ENCODE assay signal across 8 cellular contexts in the genomic region with DNA sequence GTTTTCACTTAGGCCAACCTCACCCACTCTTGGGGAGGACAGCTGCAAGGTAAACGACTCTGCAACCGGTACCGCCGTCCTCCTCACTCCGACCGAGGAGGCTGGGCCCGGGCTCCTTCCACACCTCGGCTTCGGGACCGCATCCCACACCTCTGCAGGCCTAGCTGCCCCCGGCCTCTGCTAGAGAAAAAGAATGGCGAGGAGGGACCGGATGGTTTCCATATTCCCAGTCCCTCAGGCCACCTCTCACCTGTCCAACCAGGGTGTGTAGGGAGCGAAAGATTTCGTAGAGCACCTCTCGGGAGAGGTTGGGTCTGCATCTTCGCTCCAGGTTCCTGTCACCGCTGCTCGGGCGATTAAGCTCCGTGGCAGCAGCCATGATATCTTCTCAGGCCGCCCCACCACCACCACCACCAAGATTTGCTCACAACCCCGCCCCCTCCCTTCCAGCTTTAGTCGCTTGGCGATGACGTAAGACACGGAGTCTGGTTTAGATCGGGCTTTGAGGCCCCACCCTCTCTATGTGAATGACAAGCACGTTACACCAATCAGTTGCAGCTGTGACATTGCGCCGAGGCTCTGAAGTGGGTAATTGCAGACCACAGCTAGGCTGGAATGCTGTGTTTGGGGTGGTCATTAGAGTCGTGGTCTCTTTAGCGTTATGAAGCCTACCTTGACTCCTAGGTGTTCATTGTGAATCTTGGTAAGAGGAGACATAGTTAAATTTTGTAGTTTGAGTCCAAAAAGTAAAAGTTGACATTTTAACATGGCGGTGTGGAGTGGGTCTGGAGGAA. TPM values are rescaled to one million over a fixed set of nuclear protein-coding genes. Genes with fewer than 3 reads are reported as not detected.
DNase-seq lines count a peak whose midpoint lies in the region; ATAC-seq and TF ChIP-seq lines count a peak whose summit lies in the region.

A gene with protein sequence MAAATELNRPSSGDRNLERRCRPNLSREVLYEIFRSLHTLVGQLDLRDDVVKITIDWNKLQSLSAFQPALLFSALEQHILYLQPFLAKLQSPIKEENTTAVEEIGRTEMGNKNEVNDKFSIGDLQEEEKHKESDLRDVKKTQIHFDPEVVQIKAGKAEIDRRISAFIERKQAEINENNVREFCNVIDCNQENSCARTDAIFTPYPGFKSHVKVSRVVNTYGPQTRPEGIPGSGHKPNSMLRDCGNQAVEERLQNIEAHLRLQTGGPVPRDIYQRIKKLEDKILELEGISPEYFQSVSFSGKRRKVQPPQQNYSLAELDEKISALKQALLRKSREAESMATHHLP (minus strand): TSS at position 428 of the 794 bp plus-strand sequence. CDS start 49 bp downstream, at position 379.

- peak within 1 kb of the TSS; percentile 72 for H2AFZ ChIP-seq in parathyroid adenoma

- H3K79me2 ChIP-seq in parathyroid adenoma = no peaks in the 10 kb centered on the region

- H3K27ac ChIP-seq in cardiac muscle cell (peak within 1 kb of the TSS; percentile 90), parathyroid adenoma (peak within 1 kb of the TSS; percentile 79), tibial nerve (peak within 1 kb of the TSS; percentile 77 to 89 (median 80))

- WGBS in tibial nerve, 2 donors = 2 to 3% methylated on average over 26 to 34 of the region's 34 CpGs

- TF ChIP-seq EP300 in tibial nerve (IDR thresholded peaks at IDR 0.05) = peak in 1 of 2 donors; percentile 75

- peaks cover 16% of the 10 kb centered on the region for H3K27me3 ChIP-seq in cardiac muscle cell
- no peaks in the 10 kb centered on the region for H3K27me3 ChIP-seq in parathyroid adenoma (ENCODE audit: control insufficient read depth, insufficient read depth, low read length)
- H3K27me3 ChIP-seq in tibial nerve = no peaks in the 10 kb centered on the region

- TF ChIP-seq POLR2A in tibial nerve (IDR thresholded peaks at IDR 0.05) = peak; percentile 43 to 73

- DNase-seq in GM10266 (ENCODE audit: extremely low spot score) (peak; percentile 88), NCI-H1417 (lab: John Stamatoyannopoulos, UW) (peak; percentile 98 to 100 (median 99)), SW 1271 (lab: John Stamatoyannopoulos, UW) (peak; percentile 89 to 96), cardiac muscle cell (ENCODE audit: low read depth in 1 of 2, low spot score in 1 of 2) (peak; percentile 97 to 98), tibial nerve (ENCODE audit: low spot score in 2 of 2) (peak; percentile 87 to 96)
- peak; percentile 88 for DNase-seq in activated naive CD8-positive, alpha-beta T cell treated with anti-CD3 and anti-CD28 coated beads, Interleukin-2, amount 50 U/mL, for 16 hours (ENCODE audit: low read depth, low spot score)

- peaks cover 9% of the 10 kb centered on the region for H3K4me1 ChIP-seq in cardiac muscle cell (ENCODE audit: low read depth)
- no peaks in the 10 kb centered on the region for H3K4me1 ChIP-seq in parathyroid adenoma
- peaks cover 0 to 30% (median 2%) of the 10 kb centered on the region in 4 donors for H3K4me1 ChIP-seq in tibial nerve

- peak within 1 kb of the TSS; percentile 67 for H3K4me2 ChIP-seq in parathyroid adenoma (ENCODE audit: low read length)

- H3K9me3 ChIP-seq in cardiac muscle cell (ENCODE audit: low read depth) (no peaks in the 10 kb centered on the region), parathyroid adenoma (ENCODE audit: control insufficient read depth, low read length) (no peaks in the 10 kb centered on the region), tibial nerve (no peaks in the 10 kb centered on the region)

- H3K36me3 ChIP-seq in cardiac muscle cell (no peaks in the 10 kb centered on the region), parathyroid adenoma (ENCODE audit: control insufficient read depth, insufficient read depth, low read length) (no peaks in the 10 kb centered on the region), tibial nerve (no peaks in the 10 kb centered on the region)

- H3K4me3 ChIP-seq in cardiac muscle cell (peak within 1 kb of the TSS; percentile 55), parathyroid adenoma (ENCODE audit: low read depth, low read length) (peak within 1 kb of the TSS; percentile 86), tibial nerve (peak within 1 kb of the TSS; percentile 77 to 92 (median 86))

- TF ChIP-seq CTCF in GM10266 (IDR thresholded peaks at IDR 0.05; ENCODE audit: control insufficient read depth, insufficient read depth, low read depth, missing control alignments) (no peak), cardiac muscle cell (IDR thresholded peaks at IDR 0.05; ENCODE audit: low read depth, low read length) (no peak), parathyroid adenoma (IDR thresholded peaks at IDR 0.05) (no peak), tibial nerve (IDR thresholded peaks at IDR 0.05) (no peak)

- peak within 1 kb of the TSS; percentile 47 for H3K9ac ChIP-seq in parathyroid adenoma

- peak; percentile 98 for ATAC-seq in HG02759 (IDR thresholded peaks at IDR 0.05; ENCODE audit: unreplicated experiment)

RNA-seq across cellular contexts. Expression of the gene that starts here (rescaled TPM):
- 12.6 and 13.1 TPM in 2 replicates for total RNA-seq in cardiac muscle cell
- 30.9 and 31.9 TPM in 2 replicates for polyA plus RNA-seq in cardiac muscle cell
- total RNA-seq in tibial nerve = 10 to 100 TPM; 18.9 to 38.0 (median 25.5) TPM

Comparison
In these comparisons a context has a peak if more than half of its experiments do, and no peak if none do; other contexts are left out.
1. Peak in every context shown above with its lines: DNase-seq, ATAC-seq, H3K4me3 ChIP-seq and H3K27ac ChIP-seq.